ENCODE assay signal across 12 cellular contexts in genomic region chr5:173743641-173744343, GRCh38.
DNase-seq lines count a peak whose midpoint lies in the region; ATAC-seq and TF ChIP-seq lines count a peak whose summit lies in the region.
"Had no signal": no experiment of that assay in that cellular context is flagged by ENCODE, and none has a peak within 500 bp of the region (broad histone marks: within the 10 kb centered on the region; RNA-seq: fewer than 3 reads in every experiment).

No MANE protein-coding gene starts in this region.

- H3K4ac ChIP-seq in H9 (ENCODE audit: low read depth, low read length): no peak overlapping the region

- H3K27me3 ChIP-seq in Karpas-422 (ENCODE audit: low read length) (no peaks in the 10 kb centered on the region; the same call in 1 of the 2 replicates), H9 (ENCODE audit: insufficient read depth, low read length) (no peaks in the 10 kb centered on the region)

- H3K27ac Mint-ChIP-seq in nephron progenitor cell (peak overlapping the region; percentile 5), H9 (peak overlapping the region in 1 of 3 experiments; percentile 11; a peak in 2 of 7 replicates)
- H3K27ac Mint-ChIP-seq in activated CD4-positive, alpha-beta T cell treated with anti-CD3 and anti-CD28 coated beads, Interleukin-2, amount 10 ng/mL, durations not matched to agents 24 days and 14 days: no peak overlapping the region
- H3K27ac Mint-ChIP-seq: activated CD4-positive, alpha-beta T cell treated with anti-CD3 and anti-CD28 coated beads for 36 hours; activated naive CD8-positive, alpha-beta T cell treated with anti-CD3 and anti-CD28 coated beads, Interleukin-2, amount 10 ng/mL, durations not matched to agents 7 days and 5 days had no signal

- H3K23me2 ChIP-seq in H9 (ENCODE audit: insufficient read length, low read depth, low read length, poor library complexity, severe bottlenecking): no peaks in the 10 kb centered on the region

- H3K4me2 ChIP-seq in Karpas-422 (ENCODE audit: low read depth, low read length, poor library complexity, severe bottlenecking): peak overlapping the region; percentile 39
- no peak overlapping the region for H3K4me2 ChIP-seq in H9 (ENCODE audit: insufficient read depth, insufficient read length, low read length)

- H3K4me1 ChIP-seq in Karpas-422 (ENCODE audit: low read length): peaks cover 36% of the 10 kb centered on the region
- peaks cover 10% of the 10 kb centered on the region; the same call in 1 of the 2 replicates for H3K4me1 ChIP-seq in H9 (ENCODE audit: insufficient read depth, low read length)

- H2BK15ac ChIP-seq in H9 (ENCODE audit: low read depth, low read length): no peak overlapping the region

- H3K4me3 ChIP-seq in Karpas-422 (ENCODE audit: low read length): no peak overlapping the region

- H3K36me3 Mint-ChIP-seq in nephron progenitor cell (ENCODE audit: low read depth): no peaks in the 10 kb centered on the region
- peaks cover 0 to 20% (median 4%) of the 10 kb centered on the region in 3 experiments; a peak in 4 of 7 replicates for H3K36me3 Mint-ChIP-seq in H9 (ENCODE audit: insufficient read depth in 1 of 3, low read depth in 3 of 3)
- no peaks in the 10 kb centered on the region for H3K36me3 Mint-ChIP-seq in activated CD4-positive, alpha-beta T cell treated with anti-CD3 and anti-CD28 coated beads, Interleukin-2, amount 10 ng/mL, durations not matched to agents 24 days and 14 days (ENCODE audit: low read depth)
- H3K36me3 Mint-ChIP-seq: activated naive CD8-positive, alpha-beta T cell treated with anti-CD3 and anti-CD28 coated beads, Interleukin-2, amount 10 ng/mL, durations not matched to agents 7 days and 5 days had no signal

- H4K8ac ChIP-seq in H9 (replicated peaks; ENCODE audit: insufficient read length, low read depth, low read length): no peak overlapping the region

- H3K9me2 ChIP-seq in Karpas-422 (replicated peaks; ENCODE audit: insufficient read depth, low read length): no peaks in the 10 kb centered on the region

- no peaks in the 10 kb centered on the region for H3K9me3 ChIP-seq in Karpas-422 (ENCODE audit: low read length)
- H3K9me3 ChIP-seq in H9 (ENCODE audit: control insufficient read depth, low read depth, low read length): no peaks in the 10 kb centered on the region

- no peak overlapping the region for H3K56ac ChIP-seq in H9 (ENCODE audit: insufficient read length, low read depth, low read length)

- H3K4me1 Mint-ChIP-seq in nephron progenitor cell: peaks cover 60% of the 10 kb centered on the region
- H3K4me1 Mint-ChIP-seq in H9: peaks cover 49 to 55% of the 10 kb centered on the region in 2 experiments
- H3K4me1 Mint-ChIP-seq in activated CD4-positive, alpha-beta T cell treated with anti-CD3 and anti-CD28 coated beads, Interleukin-2, amount 10 ng/mL, durations not matched to agents 24 days and 14 days: no peaks in the 10 kb centered on the region
- H3K4me1 Mint-ChIP-seq: activated naive CD8-positive, alpha-beta T cell treated with anti-CD3 and anti-CD28 coated beads, Interleukin-2, amount 10 ng/mL, durations not matched to agents 7 days and 5 days had no signal

- H2BK20ac ChIP-seq in H9 (ENCODE audit: low read depth, low read length, poor library complexity, severe bottlenecking): no peak overlapping the region

- no peaks in the 10 kb centered on the region for H3K79me1 ChIP-seq in H9 (ENCODE audit: insufficient read depth, low read depth, low read length, poor library complexity, severe bottlenecking)

- H3K23ac ChIP-seq in H9 (ENCODE audit: insufficient read length, low read depth, low read length): no peak overlapping the region

- H4K20me1 ChIP-seq in Karpas-422 (ENCODE audit: insufficient read depth, low read depth, low read length): no peaks in the 10 kb centered on the region
- no peaks in the 10 kb centered on the region for H4K20me1 ChIP-seq in H9 (ENCODE audit: control insufficient read depth, insufficient read depth, insufficient read length)

- H3K79me2 ChIP-seq in Karpas-422 (ENCODE audit: low read length) (no peaks in the 10 kb centered on the region), H9 (ENCODE audit: insufficient read depth, low read length) (no peaks in the 10 kb centered on the region)

- no peak for DNase-seq in Karpas-422
- DNase-seq in nephron progenitor cell: no peak
- no peak for DNase-seq in H9
- DNase-seq in HUDEP-2 (lab: John Stamatoyannopoulos, UW; ENCODE audit: unreplicated experiment in 76 of 76): no peak
- no peak for DNase-seq in activated CD4-positive, alpha-beta T cell treated with anti-CD3 and anti-CD28 coated beads, Interleukin-2, amount 10 ng/mL, durations not matched to agents 24 days and 14 days
- no peak for DNase-seq in NCI-H226
- DNase-seq: activated CD4-positive, alpha-beta T cell treated with anti-CD3 and anti-CD28 coated beads for 36 hours; activated naive CD8-positive, alpha-beta T cell treated with anti-CD3 and anti-CD28 coated beads, Interleukin-2, amount 10 ng/mL, durations not matched to agents 7 days and 5 days; NCI-H2081 treated with DMSO at 0.1 percent for 48 hours; stimulated activated naive CD4-positive, alpha-beta T cell treated with Interleukin-2 at 50 U/mL for 16 hours had no signal

- H2BK12ac ChIP-seq in H9 (ENCODE audit: insufficient read length, low read depth, low read length): no peak overlapping the region

- no peak overlapping the region for H2BK120ac ChIP-seq in H9 (ENCODE audit: low read depth, low read length, poor library complexity, severe bottlenecking)

- H2AFZ ChIP-seq in Karpas-422 (ENCODE audit: low read length) (no peak overlapping the region), H9 (ENCODE audit: low read length) (no peak overlapping the region)

- H3K9me3 Mint-ChIP-seq in nephron progenitor cell (peaks cover 3% of the 10 kb centered on the region), H9 (no peaks in the 10 kb centered on the region; a peak in 1 of 5 replicates)
- H3K9me3 Mint-ChIP-seq in activated CD4-positive, alpha-beta T cell treated with anti-CD3 and anti-CD28 coated beads, Interleukin-2, amount 10 ng/mL, durations not matched to agents 24 days and 14 days: no peaks in the 10 kb centered on the region
- H3K9me3 Mint-ChIP-seq: activated naive CD8-positive, alpha-beta T cell treated with anti-CD3 and anti-CD28 coated beads, Interleukin-2, amount 10 ng/mL, durations not matched to agents 7 days and 5 days had no signal

- H3K36me3 ChIP-seq in Karpas-422 (ENCODE audit: insufficient read depth, low read length): no peaks in the 10 kb centered on the region

- H3K9ac ChIP-seq in Karpas-422 (ENCODE audit: low read length) (no peak overlapping the region; the same call in 1 of the 2 replicates), H9 (ENCODE audit: extremely low read depth, insufficient read length, low read length) (no peak overlapping the region)

- no peak overlapping the region for H3T11ph ChIP-seq in H9 (ENCODE audit: low read length)

- intact Hi-C loops in activated CD4-positive, alpha-beta T cell treated with anti-CD3 and anti-CD28 coated beads, Interleukin-2, amount 10 ng/mL, durations not matched to agents 24 days and 14 days (cut with micrococcal nuclease): no loop called here

- no peak overlapping the region for H3K14ac ChIP-seq in H9 (ENCODE audit: insufficient read depth, low read length)

- no peak overlapping the region for H2BK5ac ChIP-seq in H9 (ENCODE audit: insufficient read length, low read length)

- no peak overlapping the region for H4K5ac ChIP-seq in H9 (ENCODE audit: insufficient read length, low read depth, low read length)

- no peak for TF ChIP-seq CTCF in nephron progenitor cell (IDR thresholded peaks at IDR 0.05)
- no peak for TF ChIP-seq CTCF in H9 (conservative IDR thresholded peaks at IDR 0.05)

- H3K18ac ChIP-seq in H9 (ENCODE audit: insufficient read length, low read depth, low read length): no peak overlapping the region

- ATAC-seq in GM18868 (IDR thresholded peaks at IDR 0.05; ENCODE audit: unreplicated experiment): peak; percentile 54
- peak; percentile 41 for ATAC-seq in HG02610 (IDR thresholded peaks at IDR 0.05; ENCODE audit: unreplicated experiment)
- ATAC-seq: activated CD4-positive, alpha-beta T cell treated with anti-CD3 and anti-CD28 coated beads for 36 hours had no signal

- no CpG with 5 or more reads among the region's 9 CpGs for WGBS in H9 (ENCODE audit: extremely low coverage, insufficient read length, low lambda C conversion rate)

- H3K27me3 Mint-ChIP-seq in nephron progenitor cell (ENCODE audit: low read depth, poor library complexity): peaks cover 8% of the 10 kb centered on the region
- H3K27me3 Mint-ChIP-seq in H9 (ENCODE audit: low read depth): no peaks in the 10 kb centered on the region; the same call in 1 of the 2 replicates
- H3K27me3 Mint-ChIP-seq in activated CD4-positive, alpha-beta T cell treated with anti-CD3 and anti-CD28 coated beads, Interleukin-2, amount 10 ng/mL, durations not matched to agents 24 days and 14 days: no peaks in the 10 kb centered on the region
- H3K27me3 Mint-ChIP-seq: activated naive CD8-positive, alpha-beta T cell treated with anti-CD3 and anti-CD28 coated beads, Interleukin-2, amount 10 ng/mL, durations not matched to agents 7 days and 5 days had no signal

- H3K4me3 Mint-ChIP-seq in nephron progenitor cell (no peak overlapping the region), H9 (no peak overlapping the region)
- H3K4me3 Mint-ChIP-seq in activated CD4-positive, alpha-beta T cell treated with anti-CD3 and anti-CD28 coated beads, Interleukin-2, amount 10 ng/mL, durations not matched to agents 24 days and 14 days: no peak overlapping the region
- H3K4me3 Mint-ChIP-seq: activated CD4-positive, alpha-beta T cell treated with anti-CD3 and anti-CD28 coated beads for 36 hours; activated naive CD8-positive, alpha-beta T cell treated with anti-CD3 and anti-CD28 coated beads, Interleukin-2, amount 10 ng/mL, durations not matched to agents 7 days and 5 days had no signal

- no peak overlapping the region for H2AK5ac ChIP-seq in H9 (ENCODE audit: insufficient read length, low read length)

- H3K27ac ChIP-seq in Karpas-422 (ENCODE audit: low read length): 0 out of 2 replicates have a peak overlapping the region, but pooled peaks have one; percentile 66
- no peak overlapping the region for H3K27ac ChIP-seq in H9 (ENCODE audit: insufficient read length, low read depth, low read length)

- no peak overlapping the region for H4K91ac ChIP-seq in H9 (ENCODE audit: insufficient read length, low read depth, low read length)
